1 cellular context compared by ENCODE assay signal in the genomic region with DNA sequence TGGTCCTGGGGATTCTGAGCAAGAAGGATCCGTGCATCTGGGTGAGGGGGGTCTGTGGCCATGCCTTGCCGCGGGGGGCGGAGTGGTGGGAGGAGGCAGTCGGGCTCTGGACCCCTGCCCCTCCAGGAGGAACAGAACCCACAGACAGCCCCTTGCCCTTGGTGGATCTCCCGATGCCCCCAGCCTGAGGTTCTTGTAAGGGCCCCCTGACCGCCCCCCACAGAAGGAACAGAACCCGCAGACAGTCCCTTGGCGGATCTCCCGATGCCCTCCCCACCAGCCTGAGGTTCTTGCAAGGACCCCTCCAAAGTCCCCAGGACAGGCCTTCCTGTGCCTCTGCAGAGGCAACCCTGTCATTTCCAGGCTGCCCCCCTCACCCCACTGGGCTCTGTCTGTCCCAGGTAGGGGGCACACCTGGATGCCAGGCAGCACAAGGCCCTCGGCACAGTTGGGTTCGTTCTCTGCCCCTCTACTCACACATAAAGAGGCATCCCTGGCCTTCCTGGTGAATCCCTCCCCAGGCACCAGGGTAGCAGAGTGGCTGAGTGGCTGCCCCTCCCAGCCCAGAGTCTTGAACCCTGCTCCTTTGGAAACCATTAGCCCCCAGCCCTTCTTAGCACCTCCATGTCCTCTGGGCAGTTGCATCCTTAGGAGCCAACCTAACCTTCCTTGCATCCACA.
TF ChIP-seq lines count a peak whose summit lies in the region.

No MANE protein-coding gene starts in this region.

TF ChIP-seq in IMR-90, 13 proteins besides CTCF, POLR2A, EP300 and RAD21 (continued from another document):
- TF ChIP-seq SMC3 (IDR thresholded peaks at IDR 0.05; ENCODE audit: low read depth, low read length), result no peak
- no peak for TF ChIP-seq NFE2L2 (IDR thresholded peaks at IDR 0.05; ENCODE audit: low read depth, low read length)
- no peak for TF ChIP-seq MAFK (IDR thresholded peaks at IDR 0.05; ENCODE audit: low read depth, low read length)
- TF ChIP-seq CEBPB (IDR thresholded peaks at IDR 0.05; ENCODE audit: low read depth, low read length), result no peak
- no peak for TF ChIP-seq BHLHE40 (IDR thresholded peaks at IDR 0.05; ENCODE audit: low read depth, low read length)
- TF ChIP-seq CHD1 (IDR thresholded peaks at IDR 0.05; ENCODE audit: low read depth, low read length), result no peak
- TF ChIP-seq USF2 (IDR thresholded peaks at IDR 0.05; ENCODE audit: low read depth, low read length), result no peak
- TF ChIP-seq MXI1 (IDR thresholded peaks at IDR 0.05; ENCODE audit: borderline replicate concordance, low read depth, low read length), result no peak
TF ChIP-seq in IMR-90: peak in this region for 0.
